In genomic region chr2:237630216-237631000, GRCh38 we compare ENCODE assay signal across 13 cellular contexts. TPM values are rescaled to one million over a fixed set of nuclear protein-coding genes. Genes with fewer than 3 reads are reported as not detected.
DNase-seq lines count a peak whose midpoint lies in the region; TF ChIP-seq lines count a peak whose summit lies in the region.
"Had no signal": no experiment of that assay in that cellular context is flagged by ENCODE, and none has a peak within 500 bp of the region (broad histone marks: within the 10 kb centered on the region; RNA-seq: fewer than 3 reads in every experiment).

No MANE protein-coding gene starts in this region.

- intact Hi-C loops in cardiac septum (cut with DNase I): no loop called here
- intact Hi-C loops in ascending aorta (cut with DNase I): loop anchor here (5.0 kb wide), 1 partner anchor 38 kb away; the partner anchor contains the start of gene RAB17

- H3K27me3 ChIP-seq in cardiac muscle cell: no peaks in the 10 kb centered on the region
- no peaks in the 10 kb centered on the region for H3K27me3 ChIP-seq in ascending aorta
- H3K27me3 ChIP-seq: Peyer's patch had no signal

- H3K36me3 Mint-ChIP-seq in neural crest cell (ENCODE audit: low read depth) (peaks cover 15% of the 10 kb centered on the region), type B pancreatic cell (peaks cover 39% of the 10 kb centered on the region)

- peaks cover 18% of the 10 kb centered on the region for H3K27me3 Mint-ChIP-seq in neural crest cell (ENCODE audit: low read depth)
- H3K27me3 Mint-ChIP-seq in type B pancreatic cell: peaks cover 24% of the 10 kb centered on the region

- H3K27ac Mint-ChIP-seq in neural crest cell (ENCODE audit: unreplicated experiment) (peak overlapping the region; percentile 81), type B pancreatic cell (no peak overlapping the region)

- H3K9me3 Mint-ChIP-seq in neural crest cell: peaks cover 7% of the 10 kb centered on the region
- peaks cover 10% of the 10 kb centered on the region for H3K9me3 Mint-ChIP-seq in type B pancreatic cell

- no peak for TF ChIP-seq CTCF in cardiac muscle cell (IDR thresholded peaks at IDR 0.05; ENCODE audit: low read depth, low read length)
- no peak for TF ChIP-seq CTCF in ascending aorta (IDR thresholded peaks at IDR 0.05)
- TF ChIP-seq CTCF in neural crest cell (conservative IDR thresholded peaks at IDR 0.05): no peak
- TF ChIP-seq CTCF in type B pancreatic cell (conservative IDR thresholded peaks at IDR 0.05): no peak
- TF ChIP-seq CTCF in foreskin fibroblast (IDR thresholded peaks at IDR 0.05; ENCODE audit: low read depth, low read length): no peak

- peak overlapping the region; percentile 55 for H3K27ac ChIP-seq in cardiac muscle cell
- peak overlapping the region; percentile 84 to 91 for H3K27ac ChIP-seq in ascending aorta
- H3K27ac ChIP-seq: Peyer's patch had no signal

- H3K9me3 ChIP-seq in cardiac muscle cell (ENCODE audit: low read depth) (no peaks in the 10 kb centered on the region), ascending aorta (no peaks in the 10 kb centered on the region)
- H3K9me3 ChIP-seq: Peyer's patch had no signal

- peak overlapping the region; percentile 70 for H3K4me3 Mint-ChIP-seq in neural crest cell
- H3K4me3 Mint-ChIP-seq in type B pancreatic cell: peak overlapping the region; percentile 67

- peaks cover 40% of the 10 kb centered on the region for H3K4me1 Mint-ChIP-seq in neural crest cell
- peaks cover 29% of the 10 kb centered on the region for H3K4me1 Mint-ChIP-seq in type B pancreatic cell (ENCODE audit: unreplicated experiment)

- H3K4me3 ChIP-seq in cardiac muscle cell (no peak overlapping the region), ascending aorta (peak overlapping the region in 1 of 2 donors; percentile 16), foreskin fibroblast (ENCODE audit: low read depth in 1 of 2, low read length in 2 of 2) (no peak overlapping the region)
- H3K4me3 ChIP-seq: Peyer's patch had no signal

- DNase-seq in cardiac muscle cell (ENCODE audit: low read depth in 1 of 2, low spot score in 1 of 2): no peak
- no peak for DNase-seq in cardiac septum (ENCODE audit: low spot score)
- no peak for DNase-seq in ascending aorta (ENCODE audit: low spot score in 2 of 2)
- DNase-seq in neural crest cell (ENCODE audit: low read depth, low spot score): no peak
- DNase-seq in type B pancreatic cell (ENCODE audit: extremely low spot score, unreplicated experiment): no peak
- no peak for DNase-seq in NCI-H1105 (lab: John Stamatoyannopoulos, UW)
- DNase-seq in foreskin fibroblast: no peak
- no peak for DNase-seq in NCI-H2196 treated with DMSO at 0.1 percent for 48 hours (lab: John Stamatoyannopoulos, UW; ENCODE audit: unreplicated experiment)
- DNase-seq: activated CD4-positive, alpha-beta T cell treated with anti-CD3 and anti-CD28 coated beads for 4 hours; activated CD8-positive, alpha-beta memory T cell treated with anti-CD3 and anti-CD28 coated beads, Interleukin-2, amount 50 U/mL, for 48 hours; NCI-H146; NCI-H82; Peyer's patch had no signal

- H3K36me3 ChIP-seq in cardiac muscle cell (no peaks in the 10 kb centered on the region), ascending aorta (no peaks in the 10 kb centered on the region)
- H3K36me3 ChIP-seq: Peyer's patch had no signal

- peaks cover 39% of the 10 kb centered on the region for H3K4me1 ChIP-seq in cardiac muscle cell (ENCODE audit: low read depth)
- peaks cover 30 to 64% of the 10 kb centered on the region in 2 donors for H3K4me1 ChIP-seq in ascending aorta

RNA-seq across cellular contexts. Expression of gene LRRFIP1, which starts 3.0 kb away (rescaled TPM):
- total RNA-seq in cardiac muscle cell (66.3 and 95.3 TPM in 2 replicates), cardiac septum (157 TPM), ascending aorta (133 TPM), neural crest cell (37.1 and 38.5 TPM in 2 replicates), type B pancreatic cell (ENCODE audit: low replicate concordance) (53.8 and 73.2 TPM in 2 replicates)
- polyA plus RNA-seq in cardiac muscle cell: 90.9 and 125 TPM in 2 replicates

RNA-seq across cellular contexts. Expression of gene RAB17, which starts 39.9 kb away (rescaled TPM):
- total RNA-seq in cardiac muscle cell (2.9 and 4.7 TPM in 2 replicates), cardiac septum (3.5 TPM), ascending aorta (0.32 TPM), neural crest cell (not detected in 2 replicates), type B pancreatic cell (ENCODE audit: low replicate concordance) (18.4 and 21.6 TPM in 2 replicates)
- polyA plus RNA-seq in cardiac muscle cell: 1.4 and 3.1 TPM in 2 replicates
